In the genomic region with DNA sequence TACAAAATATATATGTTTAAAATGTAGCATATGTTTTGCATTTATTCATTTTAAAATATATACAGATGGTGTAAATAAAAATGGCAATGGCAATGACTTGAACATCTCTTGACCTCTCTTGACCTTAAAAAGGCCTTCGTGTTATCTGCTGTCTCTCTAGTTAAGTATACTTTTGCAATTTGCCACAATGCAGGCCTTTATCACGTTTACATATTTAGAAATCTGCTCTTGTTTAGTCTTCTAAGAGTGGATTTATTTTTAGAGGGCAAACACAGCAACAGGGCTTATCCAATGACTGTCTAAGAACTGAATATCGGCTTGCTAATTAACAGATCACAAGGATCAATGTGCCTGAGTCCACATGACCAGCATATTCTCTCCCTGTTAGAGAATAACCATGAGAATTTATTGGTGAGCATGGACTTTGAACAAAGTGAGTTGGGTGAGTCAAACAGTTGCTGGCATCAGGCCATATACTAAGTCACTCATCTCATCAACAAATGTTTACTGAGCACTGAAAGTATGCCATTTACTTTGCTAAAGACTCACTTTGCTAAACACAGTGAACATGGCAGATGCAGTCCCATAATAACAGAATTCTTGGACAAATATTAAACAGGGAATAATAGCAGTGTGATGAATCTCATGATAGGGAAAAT, we compare ENCODE assay signal across 1 cellular context.
A peak's percentile ranks its signal among the peaks of the same experiment; 100 is the strongest.
TF ChIP-seq lines count a peak whose summit lies in the region.

No MANE protein-coding gene starts in this region.

TF ChIP-seq in A549, 52 proteins besides CTCF, POLR2A, EP300 and RAD21 (continued from another document):
- TF ChIP-seq, protein P1, sequence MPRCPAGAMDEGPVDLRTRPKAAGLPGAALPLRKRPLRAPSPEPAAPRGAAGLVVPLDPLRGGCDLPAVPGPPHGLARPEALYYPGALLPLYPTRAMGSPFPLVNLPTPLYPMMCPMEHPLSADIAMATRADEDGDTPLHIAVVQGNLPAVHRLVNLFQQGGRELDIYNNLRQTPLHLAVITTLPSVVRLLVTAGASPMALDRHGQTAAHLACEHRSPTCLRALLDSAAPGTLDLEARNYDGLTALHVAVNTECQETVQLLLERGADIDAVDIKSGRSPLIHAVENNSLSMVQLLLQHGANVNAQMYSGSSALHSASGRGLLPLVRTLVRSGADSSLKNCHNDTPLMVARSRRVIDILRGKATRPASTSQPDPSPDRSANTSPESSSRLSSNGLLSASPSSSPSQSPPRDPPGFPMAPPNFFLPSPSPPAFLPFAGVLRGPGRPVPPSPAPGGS (IDR thresholded peaks at IDR 0.05): 0 out of 3 replicates have a peak, but pooled peaks have one; percentile 53
- TF ChIP-seq CHD4 (IDR thresholded peaks at IDR 0.05; ENCODE audit: borderline replicate concordance) (no peak), EHMT2 (IDR thresholded peaks at IDR 0.05; ENCODE audit: low read depth) (0 out of 2 replicates have a peak, but pooled peaks have one; percentile 19), JUNB (IDR thresholded peaks at IDR 0.05) (peak; percentile 77), GATA3 (IDR thresholded peaks at IDR 0.05; ENCODE audit: borderline replicate concordance) (peak; percentile 86)
- TF ChIP-seq, protein P2, sequence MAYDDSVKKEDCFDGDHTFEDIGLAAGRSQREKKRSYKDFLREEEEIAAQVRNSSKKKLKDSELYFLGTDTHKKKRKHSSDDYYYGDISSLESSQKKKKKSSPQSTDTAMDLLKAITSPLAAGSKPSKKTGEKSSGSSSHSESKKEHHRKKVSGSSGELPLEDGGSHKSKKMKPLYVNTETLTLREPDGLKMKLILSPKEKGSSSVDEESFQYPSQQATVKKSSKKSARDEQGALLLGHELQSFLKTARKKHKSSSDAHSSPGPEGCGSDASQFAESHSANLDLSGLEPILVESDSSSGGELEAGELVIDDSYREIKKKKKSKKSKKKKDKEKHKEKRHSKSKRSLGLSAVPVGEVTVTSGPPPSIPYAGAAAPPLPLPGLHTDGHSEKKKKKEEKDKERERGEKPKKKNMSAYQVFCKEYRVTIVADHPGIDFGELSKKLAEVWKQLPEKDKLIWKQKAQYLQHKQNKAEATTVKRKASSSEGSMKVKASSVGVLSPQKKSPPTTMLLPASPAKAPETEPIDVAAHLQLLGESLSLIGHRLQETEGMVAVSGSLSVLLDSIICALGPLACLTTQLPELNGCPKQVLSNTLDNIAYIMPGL (CRISPR knock-in tag; IDR thresholded peaks at IDR 0.05; ENCODE audit: borderline replicate concordance): no peak
